In the genomic region with DNA sequence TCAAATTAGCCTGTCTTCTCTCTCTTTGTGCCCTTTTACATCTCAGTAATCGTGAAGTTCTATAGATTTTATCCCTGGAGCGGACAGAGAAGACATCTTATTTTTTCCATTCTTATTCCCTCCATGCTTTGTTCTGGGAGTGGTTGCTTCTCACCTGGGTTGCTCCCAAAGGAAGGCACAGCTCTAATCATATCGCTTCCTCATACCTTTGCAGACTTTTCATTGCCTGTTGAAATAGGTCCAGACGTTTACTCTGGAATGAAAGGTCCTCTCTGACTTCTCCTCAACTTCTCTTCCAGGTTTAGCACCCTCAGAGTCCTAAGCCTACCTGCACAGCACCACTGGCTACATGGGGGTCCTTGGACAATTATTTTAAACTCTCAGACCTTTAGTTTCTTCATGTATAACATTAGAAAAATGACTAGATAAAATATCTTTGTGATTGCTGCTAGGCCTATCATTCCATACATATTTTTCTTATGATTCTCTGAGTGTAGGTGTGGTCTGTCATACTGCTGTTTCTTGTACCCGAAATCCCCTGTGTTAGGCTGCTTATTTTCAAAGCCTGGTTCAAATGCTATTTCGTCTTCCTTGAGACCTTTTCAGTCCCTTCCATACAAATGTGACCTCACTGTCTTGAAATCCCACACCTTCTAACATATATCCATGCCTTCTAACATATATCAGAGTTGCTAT, we compare ENCODE assay signal across 23 cellular contexts.
DNase-seq lines count a peak whose midpoint lies in the region; ATAC-seq, FAIRE-seq and TF ChIP-seq lines count a peak whose summit lies in the region.
"Had no signal": no experiment of that assay in that cellular context is flagged by ENCODE, and none has a peak within 500 bp of the region (broad histone marks: within the 10 kb centered on the region; RNA-seq: fewer than 3 reads in every experiment).

No MANE protein-coding gene starts in this region.

- H3K27ac Mint-ChIP-seq in natural killer cell treated with Interleukin-12 subunit alpha and Interleukin-12 subunit beta and Interleukin-15 and Interleukin-18, amount 100 ng/mL, for 72 hours, result no peak overlapping the region
- H3K27ac Mint-ChIP-seq in natural killer cell, result no peak overlapping the region
- H3K27ac Mint-ChIP-seq: progenitor cell of endocrine pancreas had no signal

- no TSS peak for BruUV-seq in mammary epithelial cell (replicated peaks; lab: Mats Ljungman, UMichigan)

- dilution Hi-C loops in mammary epithelial cell (cut with HindIII; ENCODE audit: low sequenced_read_pairs), result no loop called here

- 62% methylated on average over 5 of the region's 6 CpGs for WGBS in mammary epithelial cell (ENCODE audit: low coverage, missing lambda C conversion rate)

- in situ Hi-C loops in mammary epithelial cell (cut with MboI; ENCODE audit: low sequenced_read_pairs in 2 of 2), result no loop called here

- CTCF ChIA-PET in mammary epithelial cell (lab: Charles Lee; ENCODE audit: low non-redundant PET), result no interaction called here

- H4K20me1 ChIP-seq in mammary epithelial cell (ENCODE audit: insufficient read depth, low read length), result no peaks in the 10 kb centered on the region

- TF ChIP-seq CTCF in mammary epithelial cell (conservative IDR thresholded peaks at IDR 0.05 in 1 of 2, IDR thresholded peaks at IDR 0.05 in 1 of 2; ENCODE audit: extremely low read depth in 1 of 2, insufficient read depth in 1 of 2, low read depth in 1 of 2, low read length in 2 of 2) (no peak), omental fat pad (IDR thresholded peaks at IDR 0.05) (no peak), natural killer cell (IDR thresholded peaks at IDR 0.05) (no peak)

- H3K4me1 ChIP-seq in mammary epithelial cell (ENCODE audit: insufficient read depth, low read length), result peaks cover 13% of the 10 kb centered on the region
- H3K4me1 ChIP-seq: left lung, uterus had no signal

- H3K4me1 Mint-ChIP-seq in natural killer cell treated with Interleukin-12 subunit alpha and Interleukin-12 subunit beta and Interleukin-15 and Interleukin-18, amount 100 ng/mL, for 72 hours (ENCODE audit: low read depth in 2 of 2), result no peaks in the 10 kb centered on the region
- H3K4me1 Mint-ChIP-seq in natural killer cell, result no peaks in the 10 kb centered on the region
- H3K4me1 Mint-ChIP-seq: neural crest cell had no signal

- intact Hi-C loops in mammary epithelial cell (cut with micrococcal nuclease), result no loop called here
- intact Hi-C loops in natural killer cell (cut with micrococcal nuclease), result no loop called here

- H3K9me3 Mint-ChIP-seq in natural killer cell treated with Interleukin-12 subunit alpha and Interleukin-12 subunit beta and Interleukin-15 and Interleukin-18, amount 100 ng/mL, for 72 hours, result peaks cover 8% of the 10 kb centered on the region
- peaks cover 4 to 13% of the 10 kb centered on the region in 2 donors for H3K9me3 Mint-ChIP-seq in natural killer cell

- peak overlapping the region; percentile 64 for H2AFZ ChIP-seq in mammary epithelial cell (ENCODE audit: low read depth, low read length)

- H3K9ac ChIP-seq in mammary epithelial cell (ENCODE audit: insufficient read depth, low read length), result no peak overlapping the region

- no peaks in the 10 kb centered on the region for H3K36me3 ChIP-seq in mammary epithelial cell (ENCODE audit: insufficient read depth, low read length)
- H3K36me3 ChIP-seq: cardiac muscle cell, heart left ventricle, left lung, uterus had no signal

- no peaks in the 10 kb centered on the region for H3K27me3 Mint-ChIP-seq in natural killer cell treated with Interleukin-12 subunit alpha and Interleukin-12 subunit beta and Interleukin-15 and Interleukin-18, amount 100 ng/mL, for 72 hours
- H3K27me3 Mint-ChIP-seq in natural killer cell (ENCODE audit: low read depth in 2 of 2), result no peaks in the 10 kb centered on the region

- H3K9me3 ChIP-seq in mammary epithelial cell (replicated peaks; ENCODE audit: insufficient read depth, low read length), result no peaks in the 10 kb centered on the region
- H3K9me3 ChIP-seq: heart left ventricle, left lung, uterus had no signal

- H3K4me2 ChIP-seq in mammary epithelial cell (ENCODE audit: insufficient read depth, low read depth, low read length), result peak overlapping the region; percentile 38

- H3K4me3 ChIP-seq in mammary epithelial cell (replicated peaks in 1 of 3; ENCODE audit: insufficient read depth in 1 of 3, low read depth in 2 of 3, low read length in 3 of 3), result no peak overlapping the region
- H3K4me3 ChIP-seq: cardiac muscle cell, heart left ventricle, left lung, uterus had no signal

- no peaks in the 10 kb centered on the region for H3K27me3 ChIP-seq in mammary epithelial cell (ENCODE audit: insufficient read depth, low read length)
- H3K27me3 ChIP-seq: cardiac muscle cell, heart left ventricle, left lung, uterus had no signal

- no peak overlapping the region for H3K4me3 Mint-ChIP-seq in natural killer cell treated with Interleukin-12 subunit alpha and Interleukin-12 subunit beta and Interleukin-15 and Interleukin-18, amount 100 ng/mL, for 72 hours
- H3K4me3 Mint-ChIP-seq in natural killer cell, result no peak overlapping the region
- H3K4me3 Mint-ChIP-seq: neural crest cell had no signal

- no peak for FAIRE-seq in HTR-8/SVneo (lab: Jason Lieb, UNC)
- FAIRE-seq: endothelial cell of umbilical vein, GM19239 had no signal

- ATAC-seq in omental fat pad (ENCODE audit: low FRiP score) (peak; percentile 56), HG02938 (IDR thresholded peaks at IDR 0.05; ENCODE audit: unreplicated experiment) (no peak), natural killer cell (no peak)
- no peak for ATAC-seq in natural killer cell treated with Interleukin-12 subunit alpha and Interleukin-12 subunit beta and Interleukin-15 and Interleukin-18, amount 100 ng/mL, for 72 hours
- ATAC-seq: heart left ventricle, left lung had no signal

- H3K27ac ChIP-seq in mammary epithelial cell (ENCODE audit: insufficient read depth, low read depth, low read length), result no peak overlapping the region
- H3K27ac ChIP-seq: cardiac muscle cell, heart left ventricle, left lung, uterus had no signal

- peak; percentile 25 for DNase-seq in AG20443 (ENCODE audit: low spot score)
- peak; percentile 7 for DNase-seq in HTR-8/SVneo (ENCODE audit: insufficient read length, low spot score)
- no peak for DNase-seq in mammary epithelial cell
- no peak for DNase-seq in omental fat pad (ENCODE audit: low spot score)
- DNase-seq in activated gamma-delta T cell treated with Interleukin-2 at 50 U/mL for 16 hours, result no peak
- no peak for DNase-seq in natural killer cell treated with Interleukin-12 subunit alpha and Interleukin-12 subunit beta and Interleukin-15 and Interleukin-18, amount 100 ng/mL, for 72 hours (ENCODE audit: low spot score)
- no peak for DNase-seq in natural killer cell
- DNase-seq: activated T-cell treated with anti-CD3 and anti-CD28 coated beads, Interleukin-2, amount 50 U/mL, for 1 hour; amniotic stem cell; DMS79; heart left ventricle; left lung; midbrain; NCI-H2081 treated with DMSO at 0.1 percent for 48 hours; NCI-H510A; substantia nigra; uterus had no signal

- H3K79me2 ChIP-seq in mammary epithelial cell (ENCODE audit: insufficient read depth, low read length), result no peaks in the 10 kb centered on the region

- H3K36me3 Mint-ChIP-seq in natural killer cell treated with Interleukin-12 subunit alpha and Interleukin-12 subunit beta and Interleukin-15 and Interleukin-18, amount 100 ng/mL, for 72 hours, result no peaks in the 10 kb centered on the region
- H3K36me3 Mint-ChIP-seq in natural killer cell, result no peaks in the 10 kb centered on the region

Comparison
In these comparisons a context has a peak if more than half of its experiments do, and no peak if none do; other contexts are left out.
1. DNase-seq: peak in AG20443 (single experiment) and HTR-8/SVneo (single experiment); none in mammary epithelial cell (single experiment), omental fat pad (single experiment), activated gamma-delta T cell treated with Interleukin-2 at 50 U/mL for 16 hours (single experiment), natural killer cell treated with Interleukin-12 subunit alpha and Interleukin-12 subunit beta and Interleukin-15 and Interleukin-18, amount 100 ng/mL, for 72 hours (single experiment) and natural killer cell (single experiment).